Comparison of ENCODE assay signal across 8 cellular contexts in the genomic region with DNA sequence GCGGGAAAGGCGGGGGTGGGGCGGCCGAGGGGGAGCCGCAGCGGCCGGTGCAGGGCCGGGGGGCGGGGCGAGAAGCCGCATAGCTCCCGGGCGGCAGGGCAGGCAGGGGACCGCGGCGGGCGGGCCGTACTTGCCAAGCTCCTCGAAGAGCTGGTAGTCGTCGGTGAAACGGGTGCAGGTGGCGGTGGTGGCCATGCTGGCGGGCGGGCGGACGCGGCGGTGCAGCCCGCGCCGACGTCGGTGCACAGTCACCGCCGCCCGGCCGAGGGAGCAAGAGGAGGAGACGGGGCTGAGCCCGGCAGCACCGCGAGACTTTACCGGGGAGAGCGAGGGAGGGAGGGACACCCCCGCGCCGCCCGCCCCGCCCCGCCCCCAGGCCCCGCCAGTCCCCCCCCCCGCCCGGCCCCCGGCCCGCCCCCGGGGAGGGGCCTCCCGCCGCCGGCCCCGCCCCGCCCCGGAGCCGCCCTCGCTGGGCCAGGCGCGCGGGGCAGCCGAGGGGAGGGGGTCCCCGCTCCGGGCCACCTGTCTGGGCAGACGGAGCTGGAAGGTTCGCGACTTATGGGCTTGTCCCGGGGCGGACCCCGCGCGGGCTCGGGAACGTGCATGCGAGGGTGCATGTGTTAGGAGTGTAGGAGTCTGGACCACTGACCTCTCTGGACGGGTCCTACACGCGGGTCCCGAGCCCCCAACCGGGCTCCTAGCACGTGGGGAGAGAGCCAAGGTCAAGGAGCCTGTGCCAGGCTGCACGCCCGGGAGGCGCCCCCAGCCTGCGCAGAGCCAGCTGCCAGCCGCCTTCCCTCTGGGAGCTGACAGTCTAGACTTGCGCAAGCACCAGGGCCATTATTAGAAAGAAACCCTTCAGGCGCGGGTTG. TPM values are rescaled to one million over a fixed set of nuclear protein-coding genes. Genes with fewer than 3 reads are reported as not detected.
DNase-seq lines count a peak whose midpoint lies in the region; ATAC-seq, FAIRE-seq and TF ChIP-seq lines count a peak whose summit lies in the region.

Gene CAMK2G (minus strand): TSS at position 289 of the 872 bp plus-strand sequence. CDS start 94 bp downstream, at position 195.

- DNase-seq in NCI-H345 treated with DMSO at 0.1 percent for 48 hours (lab: John Stamatoyannopoulos, UW; ENCODE audit: unreplicated experiment) (peak; percentile 12), keratinocyte (ENCODE audit: low read depth, low spot score) (no peak)
- DNase-seq in activated CD4-positive, CD25-positive, alpha-beta regulatory T cell treated with anti-CD3 and anti-CD28 coated beads, Interleukin-2, amount 50 U/mL, for 16 hours (ENCODE audit: low read depth, low spot score): peak; percentile 58
- peak; percentile 84 for DNase-seq in central memory CD4-positive, alpha-beta T cell
- peak; percentile 65 to 67 for DNase-seq in stimulated activated CD4-positive, alpha-beta T cell treated with anti-CD3 and anti-CD28 coated beads, Interleukin-15, amount 100 ng/mL, for 1 hour (ENCODE audit: low read depth in 1 of 2, low spot score in 1 of 2)

- FAIRE-seq in keratinocyte (lab: Jason Lieb, UNC): no peak

- 0 out of 2 replicates have a peak within 1 kb of the TSS, but pooled peaks have one; percentile 18 for H3K27ac ChIP-seq in 22Rv1
- H3K27ac ChIP-seq in keratinocyte (ENCODE audit: control insufficient read depth, insufficient read depth, low read length): no peak within 1 kb of the TSS

- no peaks in the 10 kb centered on the region for H3K27me3 ChIP-seq in keratinocyte (ENCODE audit: control insufficient read depth, extremely low read depth, insufficient read depth, low read length)

- H4K20me1 ChIP-seq in keratinocyte (ENCODE audit: control insufficient read depth, extremely low read depth, insufficient read depth, low read length): no peaks in the 10 kb centered on the region

- peak within 1 kb of the TSS; percentile 81 for H2AFZ ChIP-seq in keratinocyte (ENCODE audit: control insufficient read depth, low read length)

- peak within 1 kb of the TSS; percentile 53 for H3K9ac ChIP-seq in keratinocyte (ENCODE audit: control insufficient read depth, extremely low read depth, insufficient read depth, low read length)

- dilution Hi-C loops in keratinocyte (cut with MboI; ENCODE audit: extremely low pct_ligation_motif_present, low sequenced_read_pairs): no loop called here

- peaks cover 27% of the 10 kb centered on the region for H3K4me1 ChIP-seq in keratinocyte (ENCODE audit: control insufficient read depth, extremely low read depth, insufficient read depth, low read length)

- peak; percentile 61 for ATAC-seq in GM18519 (IDR thresholded peaks at IDR 0.05; ENCODE audit: low FRiP score, unreplicated experiment)
- peak; percentile 60 for ATAC-seq in HG03039 (IDR thresholded peaks at IDR 0.05; ENCODE audit: unreplicated experiment)

- H3K79me2 ChIP-seq in keratinocyte (ENCODE audit: control insufficient read depth, insufficient read depth, low read length): peaks cover 9% of the 10 kb centered on the region

- H3K36me3 ChIP-seq in keratinocyte (ENCODE audit: control insufficient read depth in 2 of 2, extremely low read depth in 1 of 2, insufficient read depth in 2 of 2, low read length in 2 of 2): peaks cover 3 to 9% of the 10 kb centered on the region in 2 experiments

- TF ChIP-seq CTCF in 22Rv1 (IDR thresholded peaks at IDR 0.05) (no peak), keratinocyte (optimal IDR thresholded peaks at IDR 0.05 in 1 of 3, IDR thresholded peaks at IDR 0.05 in 1 of 3, conservative IDR thresholded peaks at IDR 0.05 in 1 of 3; ENCODE audit: extremely low read depth in 1 of 3, insufficient read depth in 2 of 3, low read length in 3 of 3) (no peak)

- no peaks in the 10 kb centered on the region for H3K9me3 ChIP-seq in keratinocyte (ENCODE audit: control insufficient read depth, low read depth, low read length)

- H3K9me1 ChIP-seq in keratinocyte (ENCODE audit: control insufficient read depth, extremely low read depth, insufficient read depth, low read length): peaks cover 3% of the 10 kb centered on the region

- peak within 1 kb of the TSS; percentile 64 to 70 (median 66) for H3K4me3 ChIP-seq in keratinocyte (ENCODE audit: control insufficient read depth in 2 of 3, extremely low read depth in 1 of 3, insufficient read depth in 2 of 3, low read depth in 1 of 3, low read length in 3 of 3)

- H3K4me2 ChIP-seq in keratinocyte (ENCODE audit: control insufficient read depth, extremely low read depth, insufficient read depth, low read depth, low read length): peak within 1 kb of the TSS; percentile 81

RNA-seq across cellular contexts. Expression of gene CAMK2G, which starts in this region (rescaled TPM):
- polyA plus RNA-seq in keratinocyte: 17.6 to 25.3 TPM (median 23.0 TPM) in 3 replicates
- 11.7 TPM for polyA plus RNA-seq in keratinocyte (2011; ENCODE audit: low read depth)
- 18.6 and 20.2 TPM in 2 replicates for polyA plus RNA-seq in keratinocyte (2011; cell fraction: cytosol; rRNA removed)
- polyA plus RNA-seq in keratinocyte (2011; cell fraction: nucleus; rRNA removed): 38.4 and 39.1 TPM in 2 replicates
- polyA plus RNA-seq in keratinocyte (2012; ENCODE audit: low replicate concordance): 14.0 and 17.3 TPM in 2 replicates
- polyA minus RNA-seq in keratinocyte: 22.8 to 26.1 TPM (median 24.6 TPM) in 3 replicates
- polyA minus RNA-seq in keratinocyte (2011; cell fraction: cytosol; rRNA and poly(A)+ RNA removed): 16.7 TPM
- 14.7 and 26.5 TPM in 2 replicates for polyA minus RNA-seq in keratinocyte (2011; cell fraction: nucleus; rRNA and poly(A)+ RNA removed)
